Comparison of ENCODE assay signal across 8 cellular contexts in genomic region chr15:78859971-78860733, GRCh38. TPM values are rescaled to one million over a fixed set of nuclear protein-coding genes. Genes with fewer than 3 reads are reported as not detected.
DNase-seq lines count a peak whose midpoint lies in the region; ATAC-seq and TF ChIP-seq lines count a peak whose summit lies in the region.

No MANE protein-coding gene starts in this region.

- no peaks in the 10 kb centered on the region for H3K79me2 ChIP-seq in OCI-LY3 (ENCODE audit: low read length)

- H3K9me3 ChIP-seq in OCI-LY3 (ENCODE audit: insufficient read depth, low read length) (no peaks in the 10 kb centered on the region), esophagus muscularis mucosa (no peaks in the 10 kb centered on the region)

- H3K9me3 Mint-ChIP-seq in activated T-cell treated with anti-CD3 and anti-CD28 coated beads, Interleukin-2, amount 50 U/mL, for 24 hours = no peaks in the 10 kb centered on the region

- peaks cover 9% of the 10 kb centered on the region for H3K4me1 Mint-ChIP-seq in activated T-cell treated with anti-CD3 and anti-CD28 coated beads, Interleukin-2, amount 50 U/mL, for 24 hours (ENCODE audit: low read depth)

- no peaks in the 10 kb centered on the region for H3K36me3 Mint-ChIP-seq in activated T-cell treated with anti-CD3 and anti-CD28 coated beads, Interleukin-2, amount 50 U/mL, for 24 hours (ENCODE audit: low read depth)

- H3K27me3 ChIP-seq in OCI-LY3 (ENCODE audit: low read depth, low read length) (no peaks in the 10 kb centered on the region), esophagus muscularis mucosa (no peaks in the 10 kb centered on the region)

- H3K27me3 Mint-ChIP-seq in activated T-cell treated with anti-CD3 and anti-CD28 coated beads, Interleukin-2, amount 50 U/mL, for 24 hours = no peaks in the 10 kb centered on the region

- no peak for TF ChIP-seq EP300 in esophagus muscularis mucosa (IDR thresholded peaks at IDR 0.05)

- H3K9ac ChIP-seq in OCI-LY3 (ENCODE audit: low read length) = peak overlapping the region; percentile 75

- peak overlapping the region; percentile 81 for H3K4me3 Mint-ChIP-seq in activated T-cell treated with anti-CD3 and anti-CD28 coated beads, Interleukin-2, amount 50 U/mL, for 24 hours

- H2AFZ ChIP-seq in OCI-LY3 (ENCODE audit: low read depth, low read length) = peak overlapping the region; percentile 99

- no peaks in the 10 kb centered on the region for H4K20me1 ChIP-seq in OCI-LY3 (ENCODE audit: insufficient read depth, low read length)

- peak overlapping the region; percentile 68 for H3K4me2 ChIP-seq in OCI-LY3 (ENCODE audit: low read length)

- peak; percentile 61 for TF ChIP-seq CTCF in AG10803 (conservative IDR thresholded peaks at IDR 0.05; ENCODE audit: low read length)
- TF ChIP-seq CTCF in OCI-LY3 (IDR thresholded peaks at IDR 0.05; ENCODE audit: low read depth, low read length) = peak; percentile 68
- peak; percentile 46 to 59 (median 53) for TF ChIP-seq CTCF in esophagus muscularis mucosa (IDR thresholded peaks at IDR 0.05)

- intact Hi-C loops in esophagus muscularis mucosa (cut with DNase I) = no loop called here

- peak; percentile 83 for ATAC-seq in GM19351 (IDR thresholded peaks at IDR 0.05; ENCODE audit: unreplicated experiment)

- no peak overlapping the region for H3K27ac ChIP-seq in OCI-LY3 (ENCODE audit: low read length)
- H3K27ac ChIP-seq in esophagus muscularis mucosa (replicated peaks in 1 of 4) = peak overlapping the region; percentile 72 to 76 (median 75)

- no peak for TF ChIP-seq POLR2A in esophagus muscularis mucosa (IDR thresholded peaks at IDR 0.05; ENCODE audit: low read depth)

- H3K36me3 ChIP-seq in OCI-LY3 (replicated peaks; ENCODE audit: low read depth, low read length) = no peaks in the 10 kb centered on the region
- H3K36me3 ChIP-seq in esophagus muscularis mucosa = no peaks in the 10 kb centered on the region

- WGBS in esophagus muscularis mucosa = under 1% methylated on average over 29 of the region's 29 CpGs

- peak overlapping the region; percentile 89 for H3K27ac Mint-ChIP-seq in activated T-cell treated with anti-CD3 and anti-CD28 coated beads, Interleukin-2, amount 50 U/mL, for 24 hours

- DNase-seq in AG10803 (ENCODE audit: low read depth) (peak; percentile 86), HPDE6-E6E7 (ENCODE audit: extremely low spot score) (peak; percentile 85), esophagus muscularis mucosa (ENCODE audit: extremely low spot score) (no peak), myocyte (ENCODE audit: low read depth) (peak; percentile 81)
- peak; percentile 87 for DNase-seq in activated T-cell treated with anti-CD3 and anti-CD28 coated beads, Interleukin-2, amount 50 U/mL, for 24 hours
- DNase-seq in stimulated activated CD8-positive, alpha-beta memory T cell treated with anti-CD3 and anti-CD28 coated beads, Interleukin-7, amount 100 ng/mL, for 24 hours (ENCODE audit: low read depth) = peak; percentile 51

- H3K4me1 ChIP-seq in OCI-LY3 (ENCODE audit: low read length) (no peaks in the 10 kb centered on the region), esophagus muscularis mucosa (peaks cover 0 to 6% (median 4%) of the 10 kb centered on the region in 4 donors)

- H3K4me3 ChIP-seq in AG10803 (ENCODE audit: low read length) (peak overlapping the region; percentile 59), OCI-LY3 (ENCODE audit: low read length) (peak overlapping the region; percentile 89), esophagus muscularis mucosa (peak overlapping the region; percentile 49 to 61 (median 56))

RNA-seq across cellular contexts. Expression of gene MORF4L1, which starts 12.5 kb away (rescaled TPM):
- 100 to 1,000 TPM; 371 to 476 (median 392) TPM for total RNA-seq in esophagus muscularis mucosa
- 527 and 616 TPM in 2 replicates for total RNA-seq in myocyte
- 451 TPM for polyA plus RNA-seq in myocyte (2012)

RNA-seq across cellular contexts. Expression of gene ADAMTS7, which starts 48.9 kb away (rescaled TPM):
- total RNA-seq in esophagus muscularis mucosa (1 to 10 TPM; 2.0 to 4.6 (median 2.3) TPM), myocyte (31.9 and 36.4 TPM in 2 replicates)
- polyA plus RNA-seq in myocyte (2012) = 59.6 TPM
